Comparison of ENCODE assay signal across 11 cellular contexts in the genomic region with DNA sequence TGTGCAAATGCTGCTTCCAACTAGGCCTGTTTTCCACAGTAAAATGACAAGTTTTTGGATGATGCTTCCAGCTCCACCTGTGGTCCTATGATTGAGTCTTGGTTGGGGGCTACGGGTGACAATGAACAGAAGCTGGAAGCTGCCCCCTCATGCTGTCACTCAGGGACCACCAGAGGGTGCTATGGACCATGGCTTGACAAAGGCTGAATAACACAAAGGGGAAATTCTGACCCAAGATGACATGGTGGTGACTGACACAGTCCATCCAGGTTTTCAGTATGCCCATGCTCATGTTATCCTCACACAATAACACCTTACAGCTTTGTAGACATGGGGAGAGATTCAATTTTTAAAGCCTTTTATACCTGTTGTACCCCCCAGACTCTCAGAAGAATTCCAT. TPM values are rescaled to one million over a fixed set of nuclear protein-coding genes. Genes with fewer than 3 reads are reported as not detected.
DNase-seq lines count a peak whose midpoint lies in the region; ATAC-seq and TF ChIP-seq lines count a peak whose summit lies in the region.
"Had no signal": no experiment of that assay in that cellular context is flagged by ENCODE, and none has a peak within 500 bp of the region (broad histone marks: within the 10 kb centered on the region; RNA-seq: fewer than 3 reads in every experiment).

No MANE protein-coding gene starts in this region.

- no peak overlapping the region for H2BK5ac ChIP-seq in IMR-90 (ENCODE audit: low read depth, low read length, poor library complexity, severe bottlenecking)

- no peaks in the 10 kb centered on the region; the same call in 1 of the 2 replicates for H3K9me1 ChIP-seq in IMR-90 (ENCODE audit: insufficient read depth, low read length)

- peaks cover 28 to 33% of the 10 kb centered on the region in 2 donors for H3K4me1 Mint-ChIP-seq in natural killer cell
- H3K4me1 Mint-ChIP-seq: nephron had no signal

- H3K79me1 ChIP-seq in IMR-90 (ENCODE audit: low read depth in 1 of 2, low read length in 2 of 2): peaks cover 0 to 2% of the 10 kb centered on the region in 2 experiments; a peak in 1 of 4 replicates

- H3K14ac ChIP-seq in IMR-90 (replicated peaks; ENCODE audit: low read depth, low read length): no peak overlapping the region

- H2BK20ac ChIP-seq in IMR-90 (ENCODE audit: low read depth, low read length): no peak overlapping the region

- no peaks in the 10 kb centered on the region for H4K20me1 ChIP-seq in IMR-90 (ENCODE audit: insufficient read depth, low read length)

- no peaks in the 10 kb centered on the region for H3K9me3 ChIP-seq in IMR-90 (ENCODE audit: control insufficient read depth, insufficient read depth, low read length)
- H3K9me3 ChIP-seq: thoracic aorta had no signal

- H3K4me3 ChIP-seq in IMR-90 (ENCODE audit: insufficient read depth, low read depth, low read length): no peak overlapping the region
- H3K4me3 ChIP-seq in brain microvascular endothelial cell (ENCODE audit: low read depth, low read length): no peak overlapping the region
- H3K4me3 ChIP-seq: thoracic aorta had no signal

- ATAC-seq in IMR-90 (ENCODE audit: low read depth): peak; percentile 46; the same call in 1 of the 2 replicates
- peak in 1 of 3 donors; percentile 59 for ATAC-seq in natural killer cell
- ATAC-seq: CD8-positive, alpha-beta T cell had no signal

- H2AFZ ChIP-seq in IMR-90 (replicated peaks; ENCODE audit: low read length, poor library complexity): no peak overlapping the region

- H3K9me3 Mint-ChIP-seq in natural killer cell: peaks cover 0 to 3% of the 10 kb centered on the region in 2 donors
- H3K9me3 Mint-ChIP-seq: CD8-positive, alpha-beta T cell had no signal

- peaks cover 10% of the 10 kb centered on the region for H3K36me3 ChIP-seq in IMR-90 (ENCODE audit: control insufficient read depth, insufficient read depth, low read length)
- H3K36me3 ChIP-seq in brain microvascular endothelial cell (replicated peaks): peaks cover 24% of the 10 kb centered on the region

- H3K18ac ChIP-seq in IMR-90 (ENCODE audit: low read depth, low read length): no peak overlapping the region

- H3K27me3 Mint-ChIP-seq in natural killer cell (ENCODE audit: low read depth in 2 of 2): no peaks in the 10 kb centered on the region

- WGBS in IMR-90 (ENCODE audit: extremely low coverage in 2 of 2, insufficient read length in 1 of 2), 2 experiments: 56% methylated on average over 1 of the region's 1 CpG; no CpG with 5 or more reads in 1 of the 2 experiments

- H3K9ac ChIP-seq in IMR-90 (ENCODE audit: low read depth, low read length): no peak overlapping the region

- no peak overlapping the region for H4K8ac ChIP-seq in IMR-90 (ENCODE audit: low read depth in 2 of 2, low read length in 2 of 2)

- peak; percentile 4 for DNase-seq in NK-92 treated with Interleukin-12 subunit alpha and Interleukin-12 subunit beta, amount 100 ng/mL, for 24 hours (lab: John Stamatoyannopoulos, UW)
- DNase-seq in NK-92 (lab: John Stamatoyannopoulos, UW; ENCODE audit: unreplicated experiment) (no peak), IMR-90 (peak; percentile 14), brain microvascular endothelial cell (peak; percentile 23), natural killer cell (no peak), SHP77 (lab: John Stamatoyannopoulos, UW) (no peak), AG20443 (ENCODE audit: low spot score) (no peak), NCI-H2029 (lab: John Stamatoyannopoulos, UW) (no peak)

- H3K4me1 ChIP-seq in IMR-90 (ENCODE audit: control insufficient read depth, insufficient read depth, low read length): no peaks in the 10 kb centered on the region

- no peak overlapping the region for H3K4me2 ChIP-seq in IMR-90 (ENCODE audit: low read depth, low read length)

- no peak overlapping the region for H2BK120ac ChIP-seq in IMR-90 (ENCODE audit: low read depth, low read length)

- POLR2A ChIA-PET in IMR-90 (lab: Charles Lee; ENCODE audit: unreplicated experiment): no interaction called here

- intact Hi-C loops in IMR-90 (cut with micrococcal nuclease) (no loop called here), natural killer cell (cut with micrococcal nuclease) (no loop called here)

- no peak overlapping the region for H3K4me3 Mint-ChIP-seq in natural killer cell
- H3K4me3 Mint-ChIP-seq: CD8-positive, alpha-beta T cell; nephron had no signal

- no peak overlapping the region for H4K91ac ChIP-seq in IMR-90 (ENCODE audit: insufficient read depth, low read depth, low read length)

- H2AK5ac ChIP-seq in IMR-90 (ENCODE audit: low read depth, low read length): no peak overlapping the region

- TF ChIP-seq POLR2A in IMR-90 (IDR thresholded peaks at IDR 0.05; ENCODE audit: low read depth, low read length): no peak

- in situ Hi-C loops in IMR-90 (cut with MboI; ENCODE audit: low sequenced_read_pairs) (no loop called here), brain microvascular endothelial cell (cut with HindIII; ENCODE audit: low pct_ligation_motif_present, low sequenced_read_pairs) (no loop called here)

- H2BK15ac ChIP-seq in IMR-90 (ENCODE audit: low read depth, low read length): no peak overlapping the region

- CTCF ChIA-PET in IMR-90 (lab: Yijun Ruan, JAX): interaction anchor here (0.6 to 1.0 kb wide), 4 partner anchors 10 to 212 kb away, joined by 3 to 5 read pairs (median 3); no protein-coding TSS in a partner anchor

- H3K36me3 Mint-ChIP-seq in natural killer cell: no peaks in the 10 kb centered on the region

- no peak overlapping the region for H4K5ac ChIP-seq in IMR-90 (ENCODE audit: low read depth, low read length)

- TF ChIP-seq RAD21 in IMR-90 (IDR thresholded peaks at IDR 0.05; ENCODE audit: low read length): peak; percentile 44

- no TSS peak for BruUV-seq in IMR-90 (replicated peaks; lab: Mats Ljungman, UMichigan)

- H3K27me3 ChIP-seq in IMR-90 (ENCODE audit: control insufficient read depth, insufficient read depth, low read length) (no peaks in the 10 kb centered on the region), brain microvascular endothelial cell (replicated peaks) (no peaks in the 10 kb centered on the region)

- TF ChIP-seq CTCF in IMR-90 (conservative IDR thresholded peaks at IDR 0.05; ENCODE audit: low read depth, low read length) (peak; percentile 41), brain microvascular endothelial cell (IDR thresholded peaks at IDR 0.05; ENCODE audit: low read depth, low read length, missing control alignments) (peak; percentile 76), natural killer cell (IDR thresholded peaks at IDR 0.05) (no peak)

- no peak overlapping the region for H3K23ac ChIP-seq in IMR-90 (ENCODE audit: low read depth, low read length)

- no peak overlapping the region for H3K56ac ChIP-seq in IMR-90 (ENCODE audit: extremely low read depth, insufficient read depth, low read length)

- H3K27ac ChIP-seq in IMR-90 (ENCODE audit: insufficient read depth, low read length) (no peak overlapping the region), brain microvascular endothelial cell (no peak overlapping the region)
- H3K27ac ChIP-seq: thoracic aorta had no signal

- peak overlapping the region; percentile 2 to 25 for H3K27ac Mint-ChIP-seq in natural killer cell
- H3K27ac Mint-ChIP-seq: CD8-positive, alpha-beta T cell; nephron had no signal

- no peak overlapping the region for H2AK9ac ChIP-seq in IMR-90 (replicated peaks; ENCODE audit: low read depth, low read length, poor library complexity)

- dilution Hi-C loops in IMR-90 (cut with HindIII; ENCODE audit: low sequenced_read_pairs, unreplicated experiment): no loop called here

- no peak overlapping the region for H3K4ac ChIP-seq in IMR-90 (ENCODE audit: low read depth, low read length)

TF ChIP-seq in IMR-90, 13 proteins besides CTCF, POLR2A, EP300 and RAD21:
- TF ChIP-seq SMC3 (IDR thresholded peaks at IDR 0.05; ENCODE audit: low read depth, low read length) (peak; percentile 17; the same call in 1 of the 2 replicates), RFX5 (IDR thresholded peaks at IDR 0.05; ENCODE audit: low read depth, low read length) (no peak)

RNA-seq across cellular contexts. Expression of a gene that starts 23.9 kb away (rescaled TPM):
- total RNA-seq in IMR-90 (2012; rRNA removed): 9.7 and 13.1 TPM in 2 replicates
- 17.6 and 21.3 TPM in 2 replicates for polyA plus RNA-seq in IMR-90 (2012; rRNA removed)
- 10.6 and 11.4 TPM in 2 replicates for polyA plus RNA-seq in IMR-90 (2012; cell fraction: cytosol; rRNA removed)
- polyA plus RNA-seq in IMR-90 (2012; cell fraction: nucleus; rRNA removed; ENCODE audit: low replicate concordance): 9.1 and 28.3 TPM in 2 replicates
- 10 to 100 TPM; 37.0 to 48.4 (median 47.6) TPM for total RNA-seq in natural killer cell

RNA-seq across cellular contexts. Expression of a gene that starts 56.2 kb away (rescaled TPM):
- not detected in 2 replicates for total RNA-seq in IMR-90 (2012; rRNA removed)
- not detected in 2 replicates for polyA plus RNA-seq in IMR-90 (2012; rRNA removed)
- polyA plus RNA-seq in IMR-90 (2012; cell fraction: cytosol; rRNA removed): not detected in 2 replicates
- not detected in 2 replicates for polyA plus RNA-seq in IMR-90 (2012; cell fraction: nucleus; rRNA removed; ENCODE audit: low replicate concordance)
- not detected for total RNA-seq in natural killer cell
- total RNA-seq: CD8-positive, alpha-beta T cell; thoracic aorta had no signal

Comparison
In these comparisons a context has a peak if more than half of its experiments do, and no peak if none do; other contexts are left out.
1. DNase-seq: peak in NK-92 treated with Interleukin-12 subunit alpha and Interleukin-12 subunit beta, amount 100 ng/mL, for 24 hours (single experiment), IMR-90 (single experiment) and brain microvascular endothelial cell (single experiment); none in NK-92 (single experiment), natural killer cell (single experiment), SHP77 (0 of 2), AG20443 (single experiment) and NCI-H2029 (single experiment).